In the genomic region with DNA sequence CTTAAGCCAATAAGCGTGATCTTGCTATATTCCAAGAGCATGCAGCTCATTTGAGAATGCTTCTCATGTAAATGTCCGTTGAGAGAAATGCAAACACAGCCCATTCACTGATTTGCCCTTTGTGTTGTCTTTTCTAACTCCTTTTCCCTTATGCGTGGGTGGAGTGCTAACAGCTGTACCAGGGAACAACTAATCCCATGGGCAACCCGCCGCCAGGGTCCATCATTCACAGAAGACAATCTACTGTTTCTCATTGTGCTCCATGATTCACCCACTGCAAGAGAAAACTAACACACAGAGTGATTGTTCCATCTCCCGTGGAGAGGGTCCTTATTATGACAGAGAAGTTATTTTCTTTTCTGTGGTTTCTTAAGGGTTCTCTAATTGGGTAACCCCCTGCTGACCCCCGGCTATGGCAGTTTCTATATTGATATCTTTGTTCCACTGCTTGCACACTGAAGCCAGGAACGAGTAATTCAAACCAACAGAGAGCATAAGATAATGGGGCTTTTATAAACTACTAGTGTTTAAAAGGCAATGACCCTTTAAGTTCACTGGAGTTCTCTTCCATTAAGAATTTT, we compare ENCODE assay signal across 12 cellular contexts.
DNase-seq lines count a peak whose midpoint lies in the region; ATAC-seq and TF ChIP-seq lines count a peak whose summit lies in the region.
"Had no signal": no experiment of that assay in that cellular context is flagged by ENCODE, and none has a peak within 500 bp of the region (broad histone marks: within the 10 kb centered on the region; RNA-seq: fewer than 3 reads in every experiment).

No MANE protein-coding gene starts in this region.

- H3K27ac Mint-ChIP-seq in activated CD4-positive, alpha-beta memory T cell treated with anti-CD3 and anti-CD28 coated beads, Interleukin-2, amount 10 ng/mL, durations not matched to agents 7 days and 5 days = no peak overlapping the region
- H3K27ac Mint-ChIP-seq: activated naive CD8-positive, alpha-beta T cell treated with anti-CD3 and anti-CD28 coated beads, Interleukin-2, amount 10 ng/mL, durations not matched to agents 7 days and 5 days; stimulated activated naive CD8-positive, alpha-beta T cell treated with anti-CD3 and anti-CD28 coated beads, Interleukin-15, Interleukin-2, amounts not matched to agents 100 ng/mL and 50 ng/mL, for 24 hours had no signal

- H3K9me3 ChIP-seq in neuronal stem cell (replicated peaks in 1 of 2; ENCODE audit: control insufficient read depth in 2 of 2, insufficient read depth in 1 of 2, low read depth in 1 of 2, low read length in 2 of 2) = no peaks in the 10 kb centered on the region

- H3K4me1 ChIP-seq in neuronal stem cell (ENCODE audit: control insufficient read depth in 2 of 2, insufficient read depth in 1 of 2, low read depth in 1 of 2, low read length in 2 of 2) = no peaks in the 10 kb centered on the region

- H3K79me1 ChIP-seq in neuronal stem cell (ENCODE audit: low read depth, low read length) = no peaks in the 10 kb centered on the region

- peak; percentile 77 for DNase-seq in DMS53 (lab: John Stamatoyannopoulos, UW)
- DNase-seq in NCI-H2029 (lab: John Stamatoyannopoulos, UW) = peak; percentile 63
- DNase-seq in astrocyte of the spinal cord (ENCODE audit: low read depth, low spot score) = peak; percentile 90
- DNase-seq in neuronal stem cell (ENCODE audit: low spot score) = peak; percentile 14
- DNase-seq in ACHN = no peak
- no peak for DNase-seq in activated naive CD4-positive, alpha-beta T cell treated with anti-CD3 and anti-CD28 coated beads, Interleukin-2, amount 50 U/mL, for 16 hours
- no peak for DNase-seq in activated CD4-positive, alpha-beta memory T cell treated with anti-CD3 and anti-CD28 coated beads, Interleukin-2, amount 10 ng/mL, durations not matched to agents 7 days and 5 days
- DNase-seq: activated naive CD8-positive, alpha-beta T cell treated with anti-CD3 and anti-CD28 coated beads, Interleukin-2, amount 10 ng/mL, durations not matched to agents 7 days and 5 days had no signal

- ATAC-seq in HG02840 (IDR thresholded peaks at IDR 0.05; ENCODE audit: low FRiP score, unreplicated experiment) = no peak
- ATAC-seq: HCT116 had no signal

- no peak overlapping the region for H2BK15ac ChIP-seq in neuronal stem cell (ENCODE audit: low read length)

- H3K14ac ChIP-seq in neuronal stem cell (ENCODE audit: low read length) = no peak overlapping the region

- H3K9me3 Mint-ChIP-seq in activated CD4-positive, alpha-beta memory T cell treated with anti-CD3 and anti-CD28 coated beads, Interleukin-2, amount 10 ng/mL, durations not matched to agents 7 days and 5 days = peaks cover 9% of the 10 kb centered on the region
- H3K9me3 Mint-ChIP-seq: activated naive CD8-positive, alpha-beta T cell treated with anti-CD3 and anti-CD28 coated beads, Interleukin-2, amount 10 ng/mL, durations not matched to agents 7 days and 5 days had no signal

- no peak overlapping the region for H3K9ac ChIP-seq in neuronal stem cell (ENCODE audit: low read depth, low read length, poor library complexity)
- H3K9ac ChIP-seq: BLaER1 treated with 17β-estradiol and CSF1 and Interleukin-3, amounts not matched to agents 10 nM and 100 nM had no signal

- CTCF ChIA-PET in activated CD4-positive, alpha-beta memory T cell treated with anti-CD3 and anti-CD28 coated beads, Interleukin-2, amount 10 ng/mL, durations not matched to agents 7 days and 5 days (lab: Charles Lee) = no interaction called here

- POLR2A ChIA-PET in activated CD4-positive, alpha-beta memory T cell treated with anti-CD3 and anti-CD28 coated beads, Interleukin-2, amount 10 ng/mL, durations not matched to agents 7 days and 5 days (lab: Charles Lee) = no interaction called here

- H4K91ac ChIP-seq in neuronal stem cell (ENCODE audit: low read depth, low read length, poor library complexity) = no peak overlapping the region

- H4K8ac ChIP-seq in neuronal stem cell (ENCODE audit: low read depth, low read length) = no peak overlapping the region

- no peak overlapping the region for H2BK5ac ChIP-seq in neuronal stem cell (ENCODE audit: low read length)

- no peak overlapping the region for H3K4me3 Mint-ChIP-seq in activated CD4-positive, alpha-beta memory T cell treated with anti-CD3 and anti-CD28 coated beads, Interleukin-2, amount 10 ng/mL, durations not matched to agents 7 days and 5 days
- H3K4me3 Mint-ChIP-seq: activated naive CD8-positive, alpha-beta T cell treated with anti-CD3 and anti-CD28 coated beads, Interleukin-2, amount 10 ng/mL, durations not matched to agents 7 days and 5 days; stimulated activated naive CD8-positive, alpha-beta T cell treated with anti-CD3 and anti-CD28 coated beads, Interleukin-15, Interleukin-2, amounts not matched to agents 100 ng/mL and 50 ng/mL, for 24 hours had no signal

- no peak overlapping the region for H2BK120ac ChIP-seq in neuronal stem cell (ENCODE audit: low read depth, low read length)

- H3K4ac ChIP-seq in neuronal stem cell (ENCODE audit: low read length) = no peak overlapping the region

- no CpG with 5 or more reads among the region's 8 CpGs for WGBS in neuronal stem cell (ENCODE audit: extremely low coverage in 2 of 2, insufficient read length in 2 of 2, insufficient replicate concordance in 1 of 2), 2 donors

- no peaks in the 10 kb centered on the region for H3K4me1 Mint-ChIP-seq in activated CD4-positive, alpha-beta memory T cell treated with anti-CD3 and anti-CD28 coated beads, Interleukin-2, amount 10 ng/mL, durations not matched to agents 7 days and 5 days
- H3K4me1 Mint-ChIP-seq: activated naive CD8-positive, alpha-beta T cell treated with anti-CD3 and anti-CD28 coated beads, Interleukin-2, amount 10 ng/mL, durations not matched to agents 7 days and 5 days had no signal

- no peaks in the 10 kb centered on the region for H3K36me3 ChIP-seq in neuronal stem cell (replicated peaks in 1 of 2; ENCODE audit: control insufficient read depth in 2 of 2, insufficient read depth in 2 of 2, low read length in 2 of 2)
- H3K36me3 ChIP-seq: BLaER1 treated with 17β-estradiol and CSF1 and Interleukin-3, amounts not matched to agents 10 nM and 100 nM had no signal

- TF ChIP-seq CTCF in astrocyte of the spinal cord (IDR thresholded peaks at IDR 0.05; ENCODE audit: low read depth, low read length) = no peak

- H3K36me3 Mint-ChIP-seq in activated CD4-positive, alpha-beta memory T cell treated with anti-CD3 and anti-CD28 coated beads, Interleukin-2, amount 10 ng/mL, durations not matched to agents 7 days and 5 days (ENCODE audit: low read depth) = no peaks in the 10 kb centered on the region
- H3K36me3 Mint-ChIP-seq: activated naive CD8-positive, alpha-beta T cell treated with anti-CD3 and anti-CD28 coated beads, Interleukin-2, amount 10 ng/mL, durations not matched to agents 7 days and 5 days had no signal

- no peak overlapping the region for H2BK12ac ChIP-seq in neuronal stem cell (ENCODE audit: low read length)

- no peak overlapping the region for H3K18ac ChIP-seq in neuronal stem cell (ENCODE audit: low read length)

- no peak overlapping the region for H3K27ac ChIP-seq in neuronal stem cell (replicated peaks; ENCODE audit: low read length)
- H3K27ac ChIP-seq: BLaER1 treated with 17β-estradiol and CSF1 and Interleukin-3, amounts not matched to agents 10 nM and 100 nM had no signal

- no peaks in the 10 kb centered on the region for H3K27me3 ChIP-seq in neuronal stem cell (ENCODE audit: control insufficient read depth in 3 of 3, insufficient read depth in 3 of 3, low read depth in 1 of 3, low read length in 3 of 3)
- H3K27me3 ChIP-seq: BLaER1 treated with 17β-estradiol and CSF1 and Interleukin-3, amounts not matched to agents 10 nM and 100 nM had no signal

- in situ Hi-C loops in astrocyte of the spinal cord (cut with HindIII; ENCODE audit: low sequenced_read_pairs) (no loop called here), ACHN (cut with HindIII; ENCODE audit: low pct_ligation_motif_present, low pct_unique_long_range_greater_than_20kb, low sequenced_read_pairs) (no loop called here)

- H3K4me3 ChIP-seq in astrocyte of the spinal cord (ENCODE audit: low read depth, low read length) = no peak overlapping the region
- no peak overlapping the region for H3K4me3 ChIP-seq in neuronal stem cell (ENCODE audit: low read length in 2 of 2)
- H3K4me3 ChIP-seq: BLaER1 treated with 17β-estradiol and CSF1 and Interleukin-3, amounts not matched to agents 10 nM and 100 nM had no signal

- no peak overlapping the region for H3K4me2 ChIP-seq in neuronal stem cell (ENCODE audit: insufficient read depth, low read length, poor library complexity, severe bottlenecking)

- no peak overlapping the region for H2AFZ ChIP-seq in neuronal stem cell (ENCODE audit: low read length)

- H3K27me3 Mint-ChIP-seq in activated CD4-positive, alpha-beta memory T cell treated with anti-CD3 and anti-CD28 coated beads, Interleukin-2, amount 10 ng/mL, durations not matched to agents 7 days and 5 days = no peaks in the 10 kb centered on the region
- H3K27me3 Mint-ChIP-seq: activated naive CD8-positive, alpha-beta T cell treated with anti-CD3 and anti-CD28 coated beads, Interleukin-2, amount 10 ng/mL, durations not matched to agents 7 days and 5 days had no signal

- H3K23ac ChIP-seq in neuronal stem cell (ENCODE audit: low read depth, low read length, poor library complexity) = no peak overlapping the region

- H2AK5ac ChIP-seq in neuronal stem cell (ENCODE audit: low read depth, low read length) = no peak overlapping the region

Comparison
In these comparisons a context has a peak if more than half of its experiments do, and no peak if none do; other contexts are left out.
1. DNase-seq: peak in DMS53 (single experiment), NCI-H2029 (single experiment), astrocyte of the spinal cord (single experiment) and neuronal stem cell (single experiment); none in ACHN (single experiment), activated naive CD4-positive, alpha-beta T cell treated with anti-CD3 and anti-CD28 coated beads, Interleukin-2, amount 50 U/mL, for 16 hours (single experiment) and activated CD4-positive, alpha-beta memory T cell treated with anti-CD3 and anti-CD28 coated beads, Interleukin-2, amount 10 ng/mL, durations not matched to agents 7 days and 5 days (single experiment).